In genomic region chr3:45246236-45246635, GRCh38 we compare ENCODE assay signal across 23 cellular contexts. TPM values are rescaled to one million over a fixed set of nuclear protein-coding genes. Genes with fewer than 3 reads are reported as not detected.
DNase-seq lines count a peak whose midpoint lies in the region; ATAC-seq and TF ChIP-seq lines count a peak whose summit lies in the region.
"Had no signal": no experiment of that assay in that cellular context is flagged by ENCODE, and none has a peak within 500 bp of the region (broad histone marks: within the 10 kb centered on the region; RNA-seq: fewer than 3 reads in every experiment).

No MANE protein-coding gene starts in this region.

- H3K4me1 ChIP-seq in neural progenitor cell (peaks cover 12% of the 10 kb centered on the region), psoas muscle (no peaks in the 10 kb centered on the region)
- H3K4me1 ChIP-seq: BE2C, BLaER1 had no signal

- no peak overlapping the region for H3K4me2 ChIP-seq in neural progenitor cell
- H3K4me2 ChIP-seq: BLaER1 had no signal

- 82 to 88% (median 83%) methylated on average over 3 of the region's 3 CpGs for WGBS in psoas muscle, 3 donors

- H3K4me3 ChIP-seq in AG10803 (ENCODE audit: low read length) (no peak overlapping the region), neural progenitor cell (no peak overlapping the region), psoas muscle (no peak overlapping the region)
- H3K4me3 ChIP-seq: BLaER1, GM12878 had no signal

- H3K27ac Mint-ChIP-seq in neural progenitor cell: peak overlapping the region; percentile 1
- H3K27ac Mint-ChIP-seq: CD4-positive, CD25-positive, alpha-beta regulatory T cell; CD8-positive, alpha-beta memory T cell had no signal

- H3K9ac ChIP-seq in neural progenitor cell: no peak overlapping the region
- H3K9ac ChIP-seq: BLaER1 had no signal

- H3K9me3 ChIP-seq in neural progenitor cell (ENCODE audit: low read depth) (no peaks in the 10 kb centered on the region), psoas muscle (no peaks in the 10 kb centered on the region)
- H3K9me3 ChIP-seq: BE2C, BLaER1 had no signal

- no peaks in the 10 kb centered on the region for H4K20me1 ChIP-seq in neural progenitor cell (ENCODE audit: low read depth)
- H4K20me1 ChIP-seq: BLaER1 had no signal

- H3K4me1 Mint-ChIP-seq in neural progenitor cell: peaks cover 10% of the 10 kb centered on the region
- H3K4me1 Mint-ChIP-seq: CD4-positive, alpha-beta memory T cell; CD4-positive, CD25-positive, alpha-beta regulatory T cell; CD8-positive, alpha-beta memory T cell had no signal

- TF ChIP-seq CTCF in AG10803 (conservative IDR thresholded peaks at IDR 0.05; ENCODE audit: low read length): no peak
- TF ChIP-seq CTCF in neural progenitor cell (IDR thresholded peaks at IDR 0.05): no peak
- TF ChIP-seq CTCF in psoas muscle (IDR thresholded peaks at IDR 0.05): no peak

- peaks cover 4% of the 10 kb centered on the region for H3K27me3 Mint-ChIP-seq in neural progenitor cell (ENCODE audit: insufficient read depth, low read depth)

- H3K27ac ChIP-seq in neural progenitor cell: no peak overlapping the region
- no peak overlapping the region for H3K27ac ChIP-seq in psoas muscle
- H3K27ac ChIP-seq: BLaER1 had no signal

- H3K79me2 ChIP-seq in neural progenitor cell (ENCODE audit: low read depth): no peaks in the 10 kb centered on the region

- intact Hi-C loops in psoas muscle (cut with DNase I): no loop called here

- H3F3A ChIP-seq in neural progenitor cell (ENCODE audit: low read depth): peaks cover 6% of the 10 kb centered on the region

- ATAC-seq in psoas muscle: no peak
- ATAC-seq: GM12878 had no signal

- no peak overlapping the region for H3K4me3 Mint-ChIP-seq in neural progenitor cell
- H3K4me3 Mint-ChIP-seq: CD14-positive monocyte; CD4-positive, alpha-beta memory T cell; CD4-positive, CD25-positive, alpha-beta regulatory T cell; CD8-positive, alpha-beta memory T cell had no signal

- H3K27me3 ChIP-seq in neural progenitor cell (no peaks in the 10 kb centered on the region), psoas muscle (ENCODE audit: insufficient read depth in 3 of 3, low read length in 2 of 3) (peaks cover 0 to 1% (median 0%) of the 10 kb centered on the region in 3 donors)
- H3K27me3 ChIP-seq: BE2C, BLaER1 had no signal

- H3K36me3 Mint-ChIP-seq in neural progenitor cell: no peaks in the 10 kb centered on the region
- H3K36me3 Mint-ChIP-seq: CD14-positive monocyte; CD4-positive, alpha-beta memory T cell; CD4-positive, CD25-positive, alpha-beta regulatory T cell; CD8-positive, alpha-beta memory T cell had no signal

- peak; percentile 15 for DNase-seq in AG10803 (ENCODE audit: low read depth)
- DNase-seq in Ammon's horn (ENCODE audit: low spot score): peak; percentile 57
- DNase-seq in astrocyte of the hippocampus (ENCODE audit: low read depth, low spot score): peak; percentile 29
- no peak for DNase-seq in neural progenitor cell (ENCODE audit: low spot score)
- DNase-seq in psoas muscle: no peak
- no peak for DNase-seq in HuH-7.5 (ENCODE audit: low spot score)
- no peak for DNase-seq in Kasumi-1 (lab: John Stamatoyannopoulos, UW)
- DNase-seq: 8988T; ACHN; AML-193; BE2C; CD4-positive, alpha-beta memory T cell; CD4-positive, CD25-positive, alpha-beta regulatory T cell; CD8-positive, alpha-beta memory T cell; COR-L47; DMS 273 treated with DMSO at 0.1 percent for 48 hours; DMS153; DMS53; DMS79 treated with DMSO at 0.1 percent for 48 hours; GDM1 had no signal

- H2AFZ ChIP-seq in neural progenitor cell (replicated peaks): no peak overlapping the region

- H3K36me3 ChIP-seq in neural progenitor cell: no peaks in the 10 kb centered on the region
- H3K36me3 ChIP-seq in psoas muscle (ENCODE audit: insufficient read depth in 1 of 2, low read depth in 1 of 2): no peaks in the 10 kb centered on the region
- H3K36me3 ChIP-seq: BE2C, BLaER1 had no signal

- no peaks in the 10 kb centered on the region for H3K9me3 Mint-ChIP-seq in neural progenitor cell
- H3K9me3 Mint-ChIP-seq: CD14-positive monocyte; CD4-positive, alpha-beta memory T cell; CD8-positive, alpha-beta memory T cell had no signal

RNA-seq across cellular contexts. Expression of gene TMEM158, which starts 20.1 kb away (rescaled TPM):
- total RNA-seq in neural progenitor cell (ENCODE audit: low replicate concordance) (2.7 and 5.5 TPM in 2 replicates), psoas muscle (1 to 10 TPM; 1.4 to 6.5 (median 1.5) TPM)
- polyA plus RNA-seq in psoas muscle: 10 to 100 TPM in 1 of 3 donors, 1 to 10 TPM in 1, under 1 TPM in 1; 0.48 to 15.7 (median 2.4) TPM
- total RNA-seq: CD4-positive, alpha-beta memory T cell; GM12878 had no signal
- polyA plus RNA-seq: CD4-positive, alpha-beta memory T cell; CD4-positive, CD25-positive, alpha-beta regulatory T cell; CD8-positive, alpha-beta memory T cell; GM12878 had no signal

Comparison
In these comparisons a context has a peak if more than half of its experiments do, and no peak if none do; other contexts are left out.
1. DNase-seq: peak in AG10803 (single experiment), Ammon's horn (single experiment) and astrocyte of the hippocampus (single experiment); none in neural progenitor cell (single experiment), psoas muscle (0 of 2), HuH-7.5 (single experiment) and Kasumi-1 (0 of 2).